Comparison of ENCODE assay signal across 1 cellular context in genomic region chr9:98129451-98129881, GRCh38.
TF ChIP-seq lines count a peak whose summit lies in the region.

No MANE protein-coding gene starts in this region.

TF ChIP-seq in K562, 482 proteins besides CTCF, POLR2A, EP300 and RAD21 (continued from another document):
- TF ChIP-seq ZNF655 (CRISPR knock-in tag; IDR thresholded peaks at IDR 0.05) (no peak), SPI1 (IDR thresholded peaks at IDR 0.05; ENCODE audit: borderline replicate concordance, low read depth, low read length) (peak; percentile 87), ESRRA (IDR thresholded peaks at IDR 0.05; ENCODE audit: borderline replicate concordance, low read depth) (peak; percentile 66; the same call in 1 of the 2 replicates), ZFP36 (IDR thresholded peaks at IDR 0.05; ENCODE audit: low read depth, low read length, partially characterized antibody) (peak; percentile 99), BRD9 (IDR thresholded peaks at IDR 0.05; ENCODE audit: low read depth, partially characterized antibody) (no peak), NBN (IDR thresholded peaks at IDR 0.05; ENCODE audit: low read depth) (no peak), KDM1A (IDR thresholded peaks at IDR 0.05) (peak in 1 of 2 experiments; percentile 42; a peak in 1 of 4 replicates), BCOR (IDR thresholded peaks at IDR 0.05) (peak; percentile 80), ETS2 (tag; IDR thresholded peaks at IDR 0.05; ENCODE audit: borderline replicate concordance, poor library complexity, severe bottlenecking) (no peak), KLF13 (tag; IDR thresholded peaks at IDR 0.05; ENCODE audit: borderline replicate concordance, low read depth) (no peak), OTX1 (CRISPR knock-in tag; IDR thresholded peaks at IDR 0.05) (no peak), ZNF436 (CRISPR knock-in tag; IDR thresholded peaks at IDR 0.05) (peak; percentile 85)
